ENCODE assay signal across 1 cellular context in the genomic region with DNA sequence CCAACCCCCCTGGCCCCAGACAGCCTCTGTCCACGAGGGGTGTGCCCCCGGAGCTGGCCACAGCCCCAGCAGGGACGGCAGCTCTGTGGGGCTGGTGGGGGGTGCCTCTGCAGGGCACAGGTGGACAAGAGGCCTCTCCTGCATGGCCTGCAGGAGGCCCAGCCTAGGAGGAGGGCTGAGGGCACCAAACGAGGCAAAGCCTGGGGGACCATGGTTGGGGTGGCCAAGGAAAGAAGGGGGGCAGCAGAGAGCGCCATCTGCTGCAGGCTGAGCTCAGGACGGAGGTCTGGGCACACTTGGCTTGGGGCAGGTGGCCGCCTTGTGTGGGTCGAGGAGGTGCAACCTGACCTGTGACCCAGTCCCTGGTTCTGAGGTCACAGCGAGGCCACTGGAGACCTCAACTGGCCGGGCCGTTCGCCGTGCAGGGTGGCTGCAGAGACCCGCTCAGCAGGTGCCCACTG.
TF ChIP-seq lines count a peak whose summit lies in the region.

No MANE protein-coding gene starts in this region.

TF ChIP-seq in Ishikawa, 13 proteins besides CTCF, POLR2A, EP300 and RAD21 (continued from another document):
- TF ChIP-seq NFIC (IDR thresholded peaks at IDR 0.05) = no peak
- no peak for TF ChIP-seq YY1 (IDR thresholded peaks at IDR 0.05; ENCODE audit: low read depth)
- no peak for TF ChIP-seq CREB1 (IDR thresholded peaks at IDR 0.05; ENCODE audit: low read depth)
